Comparison of ENCODE assay signal across 24 cellular contexts in the genomic region with DNA sequence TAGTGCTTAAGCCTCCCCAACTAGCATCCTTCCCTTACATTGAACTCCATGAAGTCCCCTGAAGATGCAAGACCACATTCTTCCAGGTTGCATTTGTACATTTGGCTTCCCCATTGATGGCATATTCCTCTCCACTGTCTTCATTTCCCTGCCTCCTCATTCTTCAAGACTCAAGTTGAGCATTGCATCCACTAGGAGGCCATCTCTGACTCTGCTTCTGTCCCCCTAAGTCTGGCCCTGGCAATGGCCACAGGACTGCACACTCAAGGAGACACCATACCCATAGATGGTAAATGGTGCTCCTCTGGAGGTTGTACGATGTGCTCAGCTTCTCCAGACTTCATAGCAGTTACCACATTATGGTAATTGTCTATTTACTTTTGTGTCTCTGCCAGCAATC.
DNase-seq lines count a peak whose midpoint lies in the region; ATAC-seq and TF ChIP-seq lines count a peak whose summit lies in the region.
"Had no signal": no experiment of that assay in that cellular context is flagged by ENCODE, and none has a peak within 500 bp of the region (broad histone marks: within the 10 kb centered on the region; RNA-seq: fewer than 3 reads in every experiment).

No MANE protein-coding gene starts in this region.

- in situ Hi-C loops in brain microvascular endothelial cell (cut with HindIII; ENCODE audit: low pct_ligation_motif_present, low sequenced_read_pairs): no loop called here

- H3K4me2 ChIP-seq in GM23338 (no peak overlapping the region), KMS-11 (no peak overlapping the region), mesenchymal stem cell (ENCODE audit: low read length, poor library complexity, severe bottlenecking) (no peak overlapping the region)

- H2AK5ac ChIP-seq in mesenchymal stem cell (ENCODE audit: low read length, severe bottlenecking): no peak overlapping the region

- no peak overlapping the region for H2BK12ac ChIP-seq in mesenchymal stem cell (ENCODE audit: low read length in 2 of 2)

- no peaks in the 10 kb centered on the region; the same call in 2 of the 3 replicates for H3K4me1 Mint-ChIP-seq in GM23338
- H3K4me1 Mint-ChIP-seq: activated CD8-positive, alpha-beta memory T cell treated with anti-CD3 and anti-CD28 coated beads, Interleukin-2, amount 10 ng/mL, durations not matched to agents 7 days and 5 days; activated naive CD4-positive, alpha-beta T cell treated with anti-CD3 and anti-CD28 coated beads, Interleukin-2, amount 50 U/mL, for 24 hours; CD4-positive, alpha-beta memory T cell; central memory CD8-positive, alpha-beta T cell; stimulated activated effector memory CD8-positive, alpha-beta T cell treated with anti-CD3 and anti-CD28 coated beads, Interleukin-12 subunit alpha, Interleukin-12 subunit beta, amount 100 ng/mL, for 72 hours had no signal

- H3K79me2 ChIP-seq in GM23338 (replicated peaks; ENCODE audit: insufficient read depth) (no peaks in the 10 kb centered on the region), KMS-11 (ENCODE audit: insufficient read depth, low read depth) (no peaks in the 10 kb centered on the region)

- no peak overlapping the region for H4K91ac ChIP-seq in mesenchymal stem cell (ENCODE audit: low read length)

- no peak overlapping the region for H2AFZ ChIP-seq in GM23338
- no peak overlapping the region for H2AFZ ChIP-seq in KMS-11 (ENCODE audit: low read depth)
- no peak overlapping the region for H2AFZ ChIP-seq in mesenchymal stem cell (ENCODE audit: low read depth, low read length)

- peaks cover 69% of the 10 kb centered on the region for H3K36me3 Mint-ChIP-seq in GM23338 (ENCODE audit: low read depth)
- H3K36me3 Mint-ChIP-seq: activated CD8-positive, alpha-beta memory T cell treated with anti-CD3 and anti-CD28 coated beads, Interleukin-2, amount 10 ng/mL, durations not matched to agents 7 days and 5 days; activated naive CD4-positive, alpha-beta T cell treated with anti-CD3 and anti-CD28 coated beads, Interleukin-2, amount 50 U/mL, for 24 hours; CD4-positive, alpha-beta memory T cell; stimulated activated effector memory CD8-positive, alpha-beta T cell treated with anti-CD3 and anti-CD28 coated beads, Interleukin-12 subunit alpha, Interleukin-12 subunit beta, amount 100 ng/mL, for 72 hours had no signal

- no peak overlapping the region for H3K9ac ChIP-seq in KMS-11
- H3K9ac ChIP-seq in mesenchymal stem cell (ENCODE audit: low read length): no peak overlapping the region

- WGBS in mesenchymal stem cell: 83% methylated on average over 1 of the region's 1 CpG

- no peak overlapping the region for H2BK5ac ChIP-seq in mesenchymal stem cell (ENCODE audit: low read depth, low read length, poor library complexity, severe bottlenecking)

- H3K23ac ChIP-seq in mesenchymal stem cell (ENCODE audit: low read length in 2 of 2): no peak overlapping the region

- no peak overlapping the region for H3K18ac ChIP-seq in mesenchymal stem cell (ENCODE audit: low read depth in 1 of 2, low read length in 2 of 2)

- H3K4me3 ChIP-seq in GM23338 (no peak overlapping the region), KMS-11 (IDR thresholded peaks at IDR 0.05; ENCODE audit: insufficient read depth, low read depth, low read length) (no peak overlapping the region), brain microvascular endothelial cell (ENCODE audit: low read depth, low read length) (no peak overlapping the region), mesenchymal stem cell (ENCODE audit: insufficient read depth in 1 of 2, low read depth in 1 of 2, low read length in 2 of 2) (no peak overlapping the region)
- H3K4me3 ChIP-seq: ascending aorta, testis had no signal

- no peak overlapping the region for H3K4ac ChIP-seq in mesenchymal stem cell (ENCODE audit: low read depth in 1 of 2, low read length in 2 of 2)

- no peaks in the 10 kb centered on the region for H4K20me1 ChIP-seq in GM23338 (replicated peaks; ENCODE audit: insufficient read depth)
- H4K20me1 ChIP-seq in KMS-11 (ENCODE audit: insufficient read depth): no peaks in the 10 kb centered on the region

- no peak overlapping the region for H4K8ac ChIP-seq in mesenchymal stem cell (ENCODE audit: low read length)

- no peaks in the 10 kb centered on the region for H3K9me3 ChIP-seq in mesenchymal stem cell (ENCODE audit: control insufficient read depth, low read length)
- H3K9me3 ChIP-seq: ascending aorta, testis had no signal

- H3K27ac ChIP-seq in GM23338 (ENCODE audit: low read depth) (no peak overlapping the region), KMS-11 (no peak overlapping the region), brain microvascular endothelial cell (no peak overlapping the region), mesenchymal stem cell (ENCODE audit: low read length, poor library complexity, severe bottlenecking) (no peak overlapping the region)
- H3K27ac ChIP-seq: ascending aorta, testis had no signal

- peaks cover 7% of the 10 kb centered on the region for H3K27me3 Mint-ChIP-seq in GM23338 (ENCODE audit: insufficient read depth, low read depth, poor library complexity)
- H3K27me3 Mint-ChIP-seq: activated CD8-positive, alpha-beta memory T cell treated with anti-CD3 and anti-CD28 coated beads, Interleukin-2, amount 10 ng/mL, durations not matched to agents 7 days and 5 days; activated naive CD4-positive, alpha-beta T cell treated with anti-CD3 and anti-CD28 coated beads, Interleukin-2, amount 50 U/mL, for 24 hours; central memory CD8-positive, alpha-beta T cell; progenitor cell of endocrine pancreas had no signal

- H3K27ac Mint-ChIP-seq in GM23338: peak overlapping the region; percentile 68; the same call in 1 of the 2 replicates
- H3K27ac Mint-ChIP-seq: activated CD8-positive, alpha-beta memory T cell treated with anti-CD3 and anti-CD28 coated beads, Interleukin-2, amount 10 ng/mL, durations not matched to agents 7 days and 5 days; activated naive CD4-positive, alpha-beta T cell treated with anti-CD3 and anti-CD28 coated beads, Interleukin-2, amount 50 U/mL, for 24 hours; activated T-helper 1 cell treated with anti-CD3 and anti-CD28 coated beads, Interleukin-12 subunit alpha, Interleukin-12 subunit beta, Interleukin-2, Interleukin-4 antibody, amounts not matched to agents 30 ng/mL and 10 ng/mL and 1 ng/mL, durations not matched to agents 14 hours and 24 hours and 36 hours; CD4-positive, alpha-beta memory T cell; progenitor cell of endocrine pancreas; stimulated activated effector memory CD8-positive, alpha-beta T cell treated with anti-CD3 and anti-CD28 coated beads, Interleukin-12 subunit alpha, Interleukin-12 subunit beta, amount 100 ng/mL, for 72 hours had no signal

- no peak overlapping the region for H3K14ac ChIP-seq in mesenchymal stem cell (ENCODE audit: low read length in 2 of 2)

- no peak overlapping the region for H3K4me3 Mint-ChIP-seq in GM23338
- H3K4me3 Mint-ChIP-seq: activated CD8-positive, alpha-beta memory T cell treated with anti-CD3 and anti-CD28 coated beads, Interleukin-2, amount 10 ng/mL, durations not matched to agents 7 days and 5 days; activated naive CD4-positive, alpha-beta T cell treated with anti-CD3 and anti-CD28 coated beads, Interleukin-2, amount 50 U/mL, for 24 hours; activated T-helper 1 cell treated with anti-CD3 and anti-CD28 coated beads, Interleukin-12 subunit alpha, Interleukin-12 subunit beta, Interleukin-2, Interleukin-4 antibody, amounts not matched to agents 30 ng/mL and 10 ng/mL and 1 ng/mL, durations not matched to agents 14 hours and 24 hours and 36 hours; CD4-positive, alpha-beta memory T cell; central memory CD8-positive, alpha-beta T cell; neural crest cell; stimulated activated effector memory CD8-positive, alpha-beta T cell treated with anti-CD3 and anti-CD28 coated beads, Interleukin-12 subunit alpha, Interleukin-12 subunit beta, amount 100 ng/mL, for 72 hours had no signal

- TF ChIP-seq CTCF in GM23338 (conservative IDR thresholded peaks at IDR 0.05; ENCODE audit: low read depth in 2 of 2) (peak; percentile 44 to 51), KMS-11 (conservative IDR thresholded peaks at IDR 0.05; ENCODE audit: low read depth, low read length) (peak; percentile 20; the same call in 1 of the 2 replicates), brain microvascular endothelial cell (IDR thresholded peaks at IDR 0.05; ENCODE audit: low read depth, low read length, missing control alignments) (peak; percentile 29)

- no peaks in the 10 kb centered on the region for H3K9me3 Mint-ChIP-seq in GM23338
- H3K9me3 Mint-ChIP-seq: activated naive CD4-positive, alpha-beta T cell treated with anti-CD3 and anti-CD28 coated beads, Interleukin-2, amount 50 U/mL, for 24 hours; activated T-helper 1 cell treated with anti-CD3 and anti-CD28 coated beads, Interleukin-12 subunit alpha, Interleukin-12 subunit beta, Interleukin-2, Interleukin-4 antibody, amounts not matched to agents 30 ng/mL and 10 ng/mL and 1 ng/mL, durations not matched to agents 14 hours and 24 hours and 36 hours; stimulated activated effector memory CD8-positive, alpha-beta T cell treated with anti-CD3 and anti-CD28 coated beads, Interleukin-12 subunit alpha, Interleukin-12 subunit beta, amount 100 ng/mL, for 72 hours had no signal

- H2BK15ac ChIP-seq in mesenchymal stem cell (ENCODE audit: low read depth, poor library complexity, severe bottlenecking): no peak overlapping the region

- H2BK120ac ChIP-seq in mesenchymal stem cell (ENCODE audit: low read depth, low read length): no peak overlapping the region

- no peaks in the 10 kb centered on the region for H3F3A ChIP-seq in GM23338 (replicated peaks; ENCODE audit: low read depth)

- no peaks in the 10 kb centered on the region for H3K27me3 ChIP-seq in GM23338 (ENCODE audit: insufficient read depth)
- H3K27me3 ChIP-seq in KMS-11 (ENCODE audit: insufficient read depth, low read depth): no peaks in the 10 kb centered on the region
- no peaks in the 10 kb centered on the region for H3K27me3 ChIP-seq in brain microvascular endothelial cell (replicated peaks)
- H3K27me3 ChIP-seq in mesenchymal stem cell (ENCODE audit: control insufficient read depth in 1 of 2, insufficient read depth in 1 of 2, low read length in 2 of 2): no peaks in the 10 kb centered on the region
- H3K27me3 ChIP-seq: ascending aorta, testis had no signal

- H3K36me3 ChIP-seq in GM23338 (ENCODE audit: insufficient read depth) (peaks cover 19% of the 10 kb centered on the region), KMS-11 (ENCODE audit: insufficient read depth) (no peaks in the 10 kb centered on the region), brain microvascular endothelial cell (replicated peaks) (no peaks in the 10 kb centered on the region), mesenchymal stem cell (ENCODE audit: control insufficient read depth in 1 of 2, insufficient read depth in 2 of 2, low read depth in 1 of 2, low read length in 2 of 2) (no peaks in the 10 kb centered on the region)
- H3K36me3 ChIP-seq: ascending aorta had no signal

- H3K4me1 ChIP-seq in GM23338 (ENCODE audit: insufficient read depth) (no peaks in the 10 kb centered on the region), KMS-11 (ENCODE audit: low read depth, poor library complexity, severe bottlenecking) (no peaks in the 10 kb centered on the region), mesenchymal stem cell (ENCODE audit: control insufficient read depth, insufficient read depth, low read depth, low read length) (no peaks in the 10 kb centered on the region)
- H3K4me1 ChIP-seq: ascending aorta, testis had no signal

- DNase-seq in GM23338 (ENCODE audit: low spot score) (peak; percentile 36), brain microvascular endothelial cell (no peak), mesenchymal stem cell (peak; percentile 4)
- DNase-seq: activated CD4-positive, alpha-beta T cell treated with anti-CD3 and anti-CD28 coated beads for 48 hours; activated CD8-positive, alpha-beta memory T cell treated with anti-CD3 and anti-CD28 coated beads, Interleukin-2, amount 10 ng/mL, durations not matched to agents 7 days and 5 days; CD4-positive, alpha-beta memory T cell; foreskin fibroblast; NCI-H1694; NCI-H526 treated with DMSO at 0.1 percent for 48 hours; SHP77 treated with DMSO at 0.1 percent for 48 hours; stimulated activated CD4-positive, alpha-beta T cell treated with anti-CD3 and anti-CD28 coated beads, Interleukin-2, amount 100 ng/mL, for 24 hours; T-helper 1 cell; testis had no signal

- ATAC-seq in GM23338 (peak; percentile 68), GM21526 (IDR thresholded peaks at IDR 0.05; ENCODE audit: low FRiP score, unreplicated experiment) (no peak), GM18520 (IDR thresholded peaks at IDR 0.05; ENCODE audit: unreplicated experiment) (no peak), GM21786 (IDR thresholded peaks at IDR 0.05; ENCODE audit: unreplicated experiment) (no peak)
- ATAC-seq: activated CD8-positive, alpha-beta memory T cell treated with anti-CD3 and anti-CD28 coated beads, Interleukin-2, amount 10 ng/mL, durations not matched to agents 7 days and 5 days; stimulated activated effector memory CD8-positive, alpha-beta T cell treated with anti-CD3 and anti-CD28 coated beads, Interleukin-12 subunit alpha, Interleukin-12 subunit beta, amount 100 ng/mL, for 72 hours had no signal

- no peaks in the 10 kb centered on the region for H3K9me2 ChIP-seq in GM23338 (ENCODE audit: insufficient read depth)

- no peaks in the 10 kb centered on the region for H3K79me1 ChIP-seq in mesenchymal stem cell (replicated peaks; ENCODE audit: low read length, poor library complexity, severe bottlenecking)
